Comparison of ENCODE assay signal across 8 cellular contexts in genomic region chrX:155026727-155027508, GRCh38. TPM values are rescaled to one million over a fixed set of nuclear protein-coding genes. Genes with fewer than 3 reads are reported as not detected.
DNase-seq lines count a peak whose midpoint lies in the region; ATAC-seq lines count a peak whose summit lies in the region.

Gene FUNDC2, plus strand, starts transcription at chrX:155026844. Its CDS starts 95 bp downstream, at chrX:155026939.

- DNase-seq in COLO829 (ENCODE audit: low spot score) (peak; percentile 75), HT-29 (ENCODE audit: low spot score) (peak; percentile 96), lung microvascular endothelial cell (ENCODE audit: low read depth in 2 of 2) (peak; percentile 96 to 98)
- peak; percentile 89 for DNase-seq in NK-92 treated with Interleukin-12 subunit alpha and Interleukin-12 subunit beta, amount 100 ng/mL, for 24 hours (lab: John Stamatoyannopoulos, UW)
- peak; percentile 92 for DNase-seq in activated CD8-positive, alpha-beta memory T cell treated with anti-CD3 and anti-CD28 coated beads for 24 hours
- DNase-seq in effector CD4-positive, alpha-beta T cell = peak; percentile 88
- DNase-seq in stimulated activated CD4-positive, alpha-beta T cell treated with anti-CD3 and anti-CD28 coated beads, TNF-alpha, amount 100 ng/mL, for 48 hours (ENCODE audit: low read depth in 3 of 3) = peak; percentile 72 to 89 (median 78)

- peak; percentile 79 for ATAC-seq in GM21360 (IDR thresholded peaks at IDR 0.05; ENCODE audit: unreplicated experiment)

RNA-seq across cellular contexts. Expression of gene FUNDC2, which starts in this region (rescaled TPM):
- 49.8 and 69.5 TPM in 2 replicates for total RNA-seq in HT-29 (2014; rRNA removed; shearing (Covaris generic))
- 27.5 and 57.7 TPM in 2 replicates for total RNA-seq in lung microvascular endothelial cell

Comparison
In these comparisons a context has a peak if more than half of its experiments do, and no peak if none do; other contexts are left out.
1. Peak in every context shown above with its lines: DNase-seq and ATAC-seq.